12 cellular contexts compared by ENCODE assay signal in the genomic region with DNA sequence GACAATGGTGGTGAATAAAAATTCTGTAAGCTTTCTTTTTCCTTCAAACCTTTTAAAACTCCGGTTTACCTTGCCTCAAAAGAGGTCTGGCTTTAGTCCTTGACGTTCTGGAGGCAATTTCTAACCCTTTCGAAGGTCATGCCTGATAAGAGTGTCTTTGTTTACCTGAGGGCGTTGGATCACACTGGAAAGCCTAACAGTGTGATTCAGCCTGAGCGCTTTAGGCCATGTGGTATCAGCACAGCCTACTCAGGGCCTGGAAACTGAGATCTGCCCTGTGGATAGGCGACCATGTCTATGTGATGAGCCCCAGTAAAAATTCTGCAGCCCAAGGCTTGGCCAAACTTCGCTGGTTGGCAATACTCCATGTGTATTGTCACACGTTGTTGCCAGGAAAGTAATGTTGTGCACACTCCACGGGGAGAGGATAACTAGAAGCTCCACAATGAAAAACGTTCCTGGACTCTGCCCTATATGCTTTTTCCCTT. TPM values are rescaled to one million over a fixed set of nuclear protein-coding genes. Genes with fewer than 3 reads are reported as not detected.
DNase-seq lines count a peak whose midpoint lies in the region; ATAC-seq and TF ChIP-seq lines count a peak whose summit lies in the region.
"Had no signal": no experiment of that assay in that cellular context is flagged by ENCODE, and none has a peak within 500 bp of the region (broad histone marks: within the 10 kb centered on the region; RNA-seq: fewer than 3 reads in every experiment).

No MANE protein-coding gene starts in this region.

- H2AK5ac ChIP-seq in mesendoderm (ENCODE audit: low read length), result no peak overlapping the region

- no peak overlapping the region for H3K4me2 ChIP-seq in mesendoderm (ENCODE audit: low read length)

- TF ChIP-seq CTCF in WTC11 (IDR thresholded peaks at IDR 0.05) (no peak), foreskin keratinocyte (conservative IDR thresholded peaks at IDR 0.05) (no peak), transverse colon (IDR thresholded peaks at IDR 0.05) (no peak)

- no peak overlapping the region for H3K4me3 ChIP-seq in mesendoderm (ENCODE audit: low read length)
- H3K4me3 ChIP-seq in transverse colon, result no peak overlapping the region

- no peak overlapping the region for H2BK5ac ChIP-seq in mesendoderm (ENCODE audit: low read length)

- H3K27ac ChIP-seq in foreskin keratinocyte, result peak overlapping the region; percentile 14
- H3K27ac ChIP-seq in mesendoderm (ENCODE audit: low read depth, low read length), result no peak overlapping the region
- H3K27ac ChIP-seq in transverse colon, result peak overlapping the region; percentile 78 to 85 (median 82)

- no CpG with 5 or more reads among the region's 10 CpGs for WGBS in mesendoderm (ENCODE audit: extremely low coverage, insufficient coverage, low lambda C conversion rate)
- WGBS in transverse colon (ENCODE audit: low coverage in 1 of 2), 2 donors, result 36 to 41% methylated on average over 6 to 10 of the region's 10 CpGs

- no peak overlapping the region for H2BK120ac ChIP-seq in mesendoderm (ENCODE audit: low read depth, low read length)

- no peaks in the 10 kb centered on the region for H3K9me3 ChIP-seq in transverse colon

- DNase-seq in WTC11 (ENCODE audit: low spot score) (no peak), foreskin keratinocyte (no peak), mesendoderm (peak; percentile 68), transverse colon (peak; percentile 47)
- DNase-seq: cortex of kidney, H7, NCI-H1930, NCI-H748 treated with DMSO at 0.1 percent for 48 hours had no signal

- no peaks in the 10 kb centered on the region for H3K36me3 Mint-ChIP-seq in WTC11

- H4K5ac ChIP-seq in mesendoderm (ENCODE audit: low read length), result no peak overlapping the region

- H3K27me3 Mint-ChIP-seq in WTC11 (ENCODE audit: low read depth), result no peaks in the 10 kb centered on the region
- H3K27me3 Mint-ChIP-seq: activated naive CD8-positive, alpha-beta T cell had no signal

- H3K9me3 Mint-ChIP-seq in WTC11, result no peaks in the 10 kb centered on the region

- no peak for ATAC-seq in WTC11
- ATAC-seq in foreskin keratinocyte, result peak; percentile 58
- no peak for ATAC-seq in GM21786 (IDR thresholded peaks at IDR 0.05; ENCODE audit: unreplicated experiment)
- no peak for ATAC-seq in HG03565 (IDR thresholded peaks at IDR 0.05; ENCODE audit: unreplicated experiment)
- ATAC-seq in GM21717 (IDR thresholded peaks at IDR 0.05; ENCODE audit: unreplicated experiment), result no peak

- POLR2A ChIA-PET in WTC11 (lab: Charles Lee), result interaction anchor here (1.3 to 1.4 kb wide), 2 partner anchors 11 to 13 kb away, joined by 3 to 6 read pairs; a partner anchor contains a TSS

- H2BK15ac ChIP-seq in mesendoderm (replicated peaks; ENCODE audit: low read depth), result no peak overlapping the region

- H3K9ac ChIP-seq in mesendoderm (ENCODE audit: low read length), result no peak overlapping the region

- H3K27me3 ChIP-seq in foreskin keratinocyte (no peaks in the 10 kb centered on the region), mesendoderm (ENCODE audit: insufficient read depth, low read length, poor library complexity) (no peaks in the 10 kb centered on the region), transverse colon (no peaks in the 10 kb centered on the region)

- peaks cover 33% of the 10 kb centered on the region for H3K79me1 ChIP-seq in mesendoderm (ENCODE audit: low read length)

- H3K36me3 ChIP-seq in mesendoderm (ENCODE audit: control insufficient read depth, insufficient read depth, low read length), result no peaks in the 10 kb centered on the region
- no peaks in the 10 kb centered on the region for H3K36me3 ChIP-seq in transverse colon

- H3K56ac ChIP-seq in mesendoderm (ENCODE audit: low read length), result no peak overlapping the region

- H4K8ac ChIP-seq in mesendoderm (ENCODE audit: low read depth, low read length), result no peak overlapping the region

- TF ChIP-seq EP300 in transverse colon (IDR thresholded peaks at IDR 0.05; ENCODE audit: low read depth), result no peak

- no peak overlapping the region for H3K23ac ChIP-seq in mesendoderm (ENCODE audit: low read length)

- CTCF ChIA-PET in WTC11 (lab: Charles Lee), result interaction anchor here (0.9 to 1.0 kb wide), 2 partner anchors 9 to 11 kb away, joined by 3 read pairs; a partner anchor contains a TSS

- no peak for TF ChIP-seq POLR2A in transverse colon (IDR thresholded peaks at IDR 0.05)

- H3K4me3 Mint-ChIP-seq in WTC11, result no peak overlapping the region
- H3K4me3 Mint-ChIP-seq: activated naive CD8-positive, alpha-beta T cell had no signal

- in situ Hi-C loops in transverse colon (cut with MboI; ENCODE audit: low pct_ligation_motif_present in 1 of 4, low pct_unique_long_range_greater_than_20kb in 1 of 4, low sequenced_read_pairs in 3 of 4), result no loop called here

- H3K4me1 ChIP-seq in foreskin keratinocyte, result peaks cover 25% of the 10 kb centered on the region
- H3K4me1 ChIP-seq in mesendoderm (ENCODE audit: control insufficient read depth, low read depth, low read length), result peaks cover 13% of the 10 kb centered on the region
- H3K4me1 ChIP-seq in transverse colon, result peaks cover 50 to 96% (median 84%) of the 10 kb centered on the region in 4 donors

- H3K18ac ChIP-seq in mesendoderm (ENCODE audit: low read length), result no peak overlapping the region

- H3K79me2 ChIP-seq in mesendoderm (ENCODE audit: control insufficient read depth, insufficient read depth, low read length), result peaks cover 74% of the 10 kb centered on the region

- peak overlapping the region; percentile 48 for H3K27ac Mint-ChIP-seq in WTC11
- H3K27ac Mint-ChIP-seq: activated naive CD8-positive, alpha-beta T cell had no signal

- H3K4ac ChIP-seq in mesendoderm (ENCODE audit: low read depth, low read length), result no peak overlapping the region

- peaks cover 71% of the 10 kb centered on the region for H3K4me1 Mint-ChIP-seq in WTC11

- intact Hi-C loops in transverse colon (cut with DNase I; ENCODE audit: low total_unique reads), result no loop called here

TF ChIP-seq in WTC11, 78 proteins besides CTCF, POLR2A, EP300 and RAD21:
- TF ChIP-seq CREB1 (CRISPR knock-in tag; IDR thresholded peaks at IDR 0.05), result no peak
- peak; percentile 29; the same call in 1 of the 2 replicates for TF ChIP-seq GABPB1 (CRISPR knock-in tag; IDR thresholded peaks at IDR 0.05)

RNA-seq across cellular contexts. Expression of a gene that starts 10.7 kb away (rescaled TPM):
- total RNA-seq in WTC11 (2021) (48.4 to 55.2 TPM (median 49.8 TPM) in 3 replicates), foreskin keratinocyte (47.9 and 49.3 TPM in 2 replicates), transverse colon (10 to 100 TPM; 26.2 to 56.7 (median 49.5) TPM)
- polyA plus RNA-seq in foreskin keratinocyte, result 11.6 and 15.2 TPM in 2 replicates
- polyA plus RNA-seq in mesendoderm (2013, experiment 1 of 2), result 35.7 TPM
- 35.7 TPM for polyA plus RNA-seq in mesendoderm (2013, experiment 2 of 2)

Comparison
In these comparisons a context has a peak if more than half of its experiments do, and no peak if none do; other contexts are left out.
1. DNase-seq: peak in mesendoderm (single experiment) and transverse colon (single experiment); none in WTC11 (single experiment) and foreskin keratinocyte (0 of 2).